Comparison of ENCODE assay signal across 23 cellular contexts in the genomic region with DNA sequence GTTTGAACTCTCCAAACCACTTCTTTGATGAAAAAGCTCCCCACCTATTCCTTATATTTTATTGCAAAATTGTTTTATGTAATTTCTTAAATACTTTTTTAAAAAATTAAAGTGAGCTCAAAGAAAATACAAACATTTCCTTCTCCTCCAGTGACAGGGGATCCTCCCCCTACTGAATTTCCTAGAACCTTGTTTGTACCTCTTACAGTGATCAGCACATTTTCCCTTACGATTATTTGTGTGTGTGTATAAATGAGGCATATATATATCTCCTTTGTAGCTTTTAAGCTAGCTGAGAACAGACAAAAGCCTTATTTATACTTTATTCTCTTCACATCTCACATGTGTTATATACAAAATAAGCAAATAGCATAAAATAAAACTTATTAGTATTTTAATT. TPM values are rescaled to one million over a fixed set of nuclear protein-coding genes. Genes with fewer than 3 reads are reported as not detected.
"Had no signal": no experiment of that assay in that cellular context is flagged by ENCODE, and none has a peak within 500 bp of the region (broad histone marks: within the 10 kb centered on the region; RNA-seq: fewer than 3 reads in every experiment).

No MANE protein-coding gene starts in this region.

- H3K9me3 ChIP-seq: breast epithelium, gastroesophageal sphincter, suprapubic skin, tibial artery had no signal

- H3K27me3 ChIP-seq: breast epithelium, gastroesophageal sphincter, hepatocyte, neural progenitor cell, suprapubic skin, tibial artery had no signal

- H3K4me3 ChIP-seq: breast epithelium, gastroesophageal sphincter, hepatocyte, neural progenitor cell, suprapubic skin, tibial artery had no signal

- H3K79me2 ChIP-seq: hepatocyte had no signal

- H3K4me3 Mint-ChIP-seq: activated T-helper 1 cell treated with anti-CD3 and anti-CD28 coated beads, Interleukin-12 subunit alpha, Interleukin-12 subunit beta, Interleukin-2, Interleukin-4 antibody, amounts not matched to agents 30 ng/mL and 10 ng/mL and 1 ng/mL, durations not matched to agents 14 hours and 24 hours and 36 hours; mesothelial cell of epicardium; neural progenitor cell; T-helper 1 cell treated with Interleukin-12 subunit alpha and Interleukin-12 subunit beta and Interleukin-4 antibody, amounts not matched to agents 30 μg/mL and 1 μg/mL, for 36 hours had no signal

- DNase-seq: activated CD4-positive, alpha-beta T cell treated with anti-CD3 and anti-CD28 coated beads for 36 hours; activated CD4-positive, alpha-beta T cell treated with anti-CD3 and anti-CD28 coated beads, Interleukin-2, amount 50 U/mL, for 4 hours; activated CD4-positive, CD25-positive, alpha-beta regulatory T cell; activated effector memory CD4-positive, alpha-beta T cell treated with anti-CD3 and anti-CD28 coated beads, Interleukin-2, amount 50 U/mL, for 16 hours; activated naive CD4-positive, alpha-beta T cell treated with anti-CD3 and anti-CD28 coated beads for 36 hours; activated T-cell treated with anti-CD3 and anti-CD28 coated beads, Interleukin-2, amount 50 U/mL, for 1 hour; central memory CD4-positive, alpha-beta T cell; left colon; naive B cell; posterior cingulate gyrus; right cardiac atrium; stimulated activated naive CD4-positive, alpha-beta T cell; T1000; tibial artery had no signal

- H3K27me3 Mint-ChIP-seq: naive B cell had no signal

- ATAC-seq: gastroesophageal sphincter, left colon, right cardiac atrium had no signal

- H3K4me1 Mint-ChIP-seq: neural progenitor cell had no signal

- H3K9ac ChIP-seq: neural progenitor cell had no signal

- H3K4me1 ChIP-seq: breast epithelium, gastroesophageal sphincter, neural progenitor cell, suprapubic skin, tibial artery had no signal

- H3K4me2 ChIP-seq: hepatocyte, neural progenitor cell had no signal

- H3K36me3 Mint-ChIP-seq: mesothelial cell of epicardium, neural progenitor cell had no signal

- H3K36me3 ChIP-seq: breast epithelium, gastroesophageal sphincter, neural progenitor cell, suprapubic skin, tibial artery had no signal

- H3K9me3 Mint-ChIP-seq: activated T-helper 1 cell treated with anti-CD3 and anti-CD28 coated beads, Interleukin-12 subunit alpha, Interleukin-12 subunit beta, Interleukin-2, Interleukin-4 antibody, amounts not matched to agents 30 ng/mL and 10 ng/mL and 1 ng/mL, durations not matched to agents 14 hours and 24 hours and 36 hours had no signal

- H3K27ac ChIP-seq: breast epithelium, gastroesophageal sphincter, hepatocyte, neural progenitor cell, suprapubic skin, tibial artery had no signal

- H2AFZ ChIP-seq: hepatocyte, neural progenitor cell had no signal

- H3K27ac Mint-ChIP-seq: activated CD4-positive, alpha-beta T cell treated with anti-CD3 and anti-CD28 coated beads for 36 hours; activated naive CD4-positive, alpha-beta T cell treated with anti-CD3 and anti-CD28 coated beads for 36 hours; activated T-helper 1 cell treated with anti-CD3 and anti-CD28 coated beads, Interleukin-12 subunit alpha, Interleukin-12 subunit beta, Interleukin-2, Interleukin-4 antibody, amounts not matched to agents 30 ng/mL and 10 ng/mL and 1 ng/mL, durations not matched to agents 14 hours and 24 hours and 36 hours; mesothelial cell of epicardium; neural progenitor cell; T-helper 1 cell treated with Interleukin-12 subunit alpha and Interleukin-12 subunit beta and Interleukin-4 antibody, amounts not matched to agents 30 μg/mL and 1 μg/mL, for 36 hours had no signal

RNA-seq across cellular contexts. Expression of gene VAV3, which starts 44.4 kb away (rescaled TPM):
- total RNA-seq: fibroblast of lung had no signal
- polyA plus RNA-seq: fibroblast of lung had no signal
